12 cellular contexts compared by ENCODE assay signal in genomic region chr2:73852020-73852419, GRCh38. TPM values are rescaled to one million over a fixed set of nuclear protein-coding genes. Genes with fewer than 3 reads are reported as not detected.
A peak's percentile ranks its signal among the peaks of the same experiment; 100 is the strongest.
DNase-seq lines count a peak whose midpoint lies in the region; ATAC-seq and TF ChIP-seq lines count a peak whose summit lies in the region.
"Had no signal": no experiment of that assay in that cellular context is flagged by ENCODE, and none has a peak within 500 bp of the region (broad histone marks: within the 10 kb centered on the region; RNA-seq: fewer than 3 reads in every experiment).

No MANE protein-coding gene starts in this region.

- DNase-seq in activated T-cell treated with anti-CD3 and anti-CD28 coated beads, Interleukin-2, amount 50 U/mL, for 4 hours: no peak
- DNase-seq in activated T-cell treated with anti-CD3 and anti-CD28 coated beads, Interleukin-2, amount 50 U/mL, for 1 hour: no peak
- peak in 1 of 2 experiments; percentile 46 for DNase-seq in SJSA1 (ENCODE audit: low read depth in 1 of 2, low spot score in 2 of 2)
- DNase-seq in fibroblast of mammary gland (ENCODE audit: low read depth): peak; percentile 89
- DNase-seq in stimulated activated naive CD8-positive, alpha-beta T cell treated with anti-CD3 and anti-CD28 coated beads, Interleukin-15, Interleukin-2, amounts not matched to agents 100 U/mL and 50 U/mL, for 24 hours: no peak
- DNase-seq in SHP77 (lab: John Stamatoyannopoulos, UW): no peak
- DNase-seq in NCI-H2227 treated with DMSO at 0.1 percent for 48 hours (lab: John Stamatoyannopoulos, UW): no peak
- no peak for DNase-seq in HEK293T (ENCODE audit: extremely low spot score)
- DNase-seq: glutamatergic neuron; occipital lobe; OCI-M1; stimulated activated CD4-positive, alpha-beta T cell treated with anti-CD3 and anti-CD28 coated beads, Interleukin-1b, Interleukin-23, amount 100 ng/mL, for 48 hours had no signal

- POLR2A ChIA-PET in HEK293T (lab: Yijun Ruan, JAX): no interaction called here

- no peaks in the 10 kb centered on the region for H3K27me3 Mint-ChIP-seq in activated T-cell treated with anti-CD3 and anti-CD28 coated beads, Interleukin-2, amount 50 U/mL, for 4 hours (ENCODE audit: low read depth)

- peaks cover 15% of the 10 kb centered on the region for H3K4me1 ChIP-seq in SJSA1 (replicated peaks)

- peaks cover 90% of the 10 kb centered on the region for H3K36me3 ChIP-seq in SJSA1

- H3K9me3 ChIP-seq in SJSA1 (replicated peaks): no peaks in the 10 kb centered on the region

- peaks cover 55% of the 10 kb centered on the region for H3K36me3 Mint-ChIP-seq in activated T-cell treated with anti-CD3 and anti-CD28 coated beads, Interleukin-2, amount 50 U/mL, for 4 hours (ENCODE audit: insufficient read depth)

- peak overlapping the region; percentile 37; the same call in 1 of the 2 replicates for H3K27ac ChIP-seq in SJSA1

- H3K27me3 ChIP-seq in SJSA1 (replicated peaks): no peaks in the 10 kb centered on the region

- no peaks in the 10 kb centered on the region for H3K9me3 Mint-ChIP-seq in activated T-cell treated with anti-CD3 and anti-CD28 coated beads, Interleukin-2, amount 50 U/mL, for 4 hours

- H3K4me3 Mint-ChIP-seq in activated T-cell treated with anti-CD3 and anti-CD28 coated beads, Interleukin-2, amount 50 U/mL, for 4 hours: no peak overlapping the region

- ATAC-seq in activated T-cell treated with anti-CD3 and anti-CD28 coated beads, Interleukin-2, amount 50 U/mL, for 4 hours: peak; percentile 67 to 86
- peak; percentile 67 for ATAC-seq in stimulated activated naive CD8-positive, alpha-beta T cell treated with anti-CD3 and anti-CD28 coated beads, Interleukin-15, Interleukin-2, amounts not matched to agents 100 U/mL and 50 U/mL, for 24 hours

- CTCF ChIA-PET in HEK293T (lab: Yijun Ruan, JAX): no interaction called here

- no peak overlapping the region for H3K4me3 ChIP-seq in SJSA1
- H3K4me3 ChIP-seq in fibroblast of mammary gland (ENCODE audit: control insufficient read depth, low read depth, low read length): no peak overlapping the region

- TF ChIP-seq CTCF in fibroblast of mammary gland (conservative IDR thresholded peaks at IDR 0.05; ENCODE audit: control insufficient read depth, insufficient read depth, low read depth, low read length): no peak

- peaks cover 8% of the 10 kb centered on the region for H3K4me1 Mint-ChIP-seq in activated T-cell treated with anti-CD3 and anti-CD28 coated beads, Interleukin-2, amount 50 U/mL, for 4 hours (ENCODE audit: low read depth)

TF ChIP-seq in HEK293T, 16 proteins besides CTCF, POLR2A, EP300 and RAD21:
- TF ChIP-seq FOXA1 (IDR thresholded peaks at IDR 0.05) (no peak), L3MBTL2 (conservative IDR thresholded peaks at IDR 0.05) (no peak), LEF1 (IDR thresholded peaks at IDR 0.05; ENCODE audit: borderline replicate concordance) (no peak), PKNOX1 (IDR thresholded peaks at IDR 0.05) (no peak), TARDBP (IDR thresholded peaks at IDR 0.05) (no peak), FOXM1 (IDR thresholded peaks at IDR 0.05; ENCODE audit: borderline replicate concordance) (no peak), FOXK2 (IDR thresholded peaks at IDR 0.05) (no peak), ARNT (IDR thresholded peaks at IDR 0.05) (no peak), ELF4 (IDR thresholded peaks at IDR 0.05) (no peak), CTBP1 (IDR thresholded peaks at IDR 0.05; ENCODE audit: borderline replicate concordance) (no peak), ZNF384 (IDR thresholded peaks at IDR 0.05) (no peak), NFRKB (IDR thresholded peaks at IDR 0.05) (no peak), SUZ12 (IDR thresholded peaks at IDR 0.05) (no peak), HDGF (IDR thresholded peaks at IDR 0.05; ENCODE audit: borderline replicate concordance) (no peak)
TF ChIP-seq in HEK293T: peak in this region for 0.

RNA-seq across cellular contexts. Expression of gene STAMBP, which starts 23.3 kb away (rescaled TPM):
- 10 to 100 TPM; 29.5 to 37.2 (median 30.3) TPM for total RNA-seq in activated T-cell treated with anti-CD3 and anti-CD28 coated beads, Interleukin-2, amount 50 U/mL, for 4 hours
- 61.6 and 76.6 TPM in 2 replicates for total RNA-seq in SJSA1 (2014; rRNA removed; shearing (Covaris generic))

RNA-seq across cellular contexts. Expression of gene ACTG2, which starts 40.8 kb away (rescaled TPM):
- total RNA-seq in activated T-cell treated with anti-CD3 and anti-CD28 coated beads, Interleukin-2, amount 50 U/mL, for 4 hours: under 1 TPM; 0.52 to 0.89 (median 0.63) TPM
- total RNA-seq in SJSA1 (2014; rRNA removed; shearing (Covaris generic)): 78.8 and 135 TPM in 2 replicates

Comparison
In these comparisons a context has a peak if more than half of its experiments do, and no peak if none do; other contexts are left out.
1. RNA of gene ACTG2, which starts 40.8 kb away (total RNA-seq): 78.8 to 135 TPM in SJSA1; 0.52 to 0.89 TPM in activated T-cell treated with anti-CD3 and anti-CD28 coated beads, Interleukin-2, amount 50 U/mL, for 4 hours; every median in the first group is over 10 times any median in the second.